In the genomic region with DNA sequence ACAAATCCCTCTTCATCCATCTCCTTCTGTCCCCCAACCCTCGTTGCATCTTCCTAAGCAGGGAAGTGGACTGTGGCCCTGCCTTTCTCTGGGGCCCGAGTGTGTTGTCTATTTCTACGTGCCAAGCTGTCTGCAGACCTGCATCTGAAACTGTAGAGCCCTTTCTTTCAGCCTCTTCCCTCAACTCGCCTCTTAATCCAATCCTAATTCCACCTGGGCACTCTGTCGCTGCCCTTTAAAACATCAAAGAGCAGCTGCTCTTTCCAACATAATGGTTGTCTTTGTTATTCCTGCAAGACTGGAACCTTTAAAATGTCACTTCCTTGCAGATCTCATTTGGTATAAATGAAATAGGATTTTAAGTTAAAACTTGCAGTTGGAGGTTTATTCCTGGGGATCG, we compare ENCODE assay signal across 23 cellular contexts.
"Had no signal": no experiment of that assay in that cellular context is flagged by ENCODE, and none has a peak within 500 bp of the region (broad histone marks: within the 10 kb centered on the region; RNA-seq: fewer than 3 reads in every experiment).

No MANE protein-coding gene starts in this region.

- H3K9me3 Mint-ChIP-seq: mesothelial cell of epicardium; natural killer cell; stimulated activated naive CD8-positive, alpha-beta T cell treated with anti-CD3 and anti-CD28 coated beads, Interleukin-15, amount 100 ng/mL, for 72 hours; type B pancreatic cell had no signal

- H3K27me3 ChIP-seq: ovary, right atrium auricular region, right lobe of liver, tibial nerve, uterus had no signal

- H3K36me3 Mint-ChIP-seq: mesothelial cell of epicardium; naive B cell; natural killer cell; stimulated activated memory B cell treated with anti-CD40 and anti-IgM and Interleukin-4, amounts not matched to agents 10 μg/mL and 1 μg/mL and 100 μg/mL, for 72 hours; type B pancreatic cell had no signal

- H3K4me2 ChIP-seq: smooth muscle cell had no signal

- H3K4me1 Mint-ChIP-seq: naive B cell; natural killer cell; stimulated activated memory B cell treated with anti-CD40 and anti-IgM and Interleukin-4, amounts not matched to agents 10 μg/mL and 1 μg/mL and 100 μg/mL, for 72 hours; stimulated activated naive CD8-positive, alpha-beta T cell treated with anti-CD3 and anti-CD28 coated beads, Interleukin-15, amount 100 ng/mL, for 72 hours had no signal

- H3K4me1 ChIP-seq: left ventricle myocardium inferior, right atrium auricular region, right lobe of liver, tibial nerve, uterus had no signal

- H3K36me3 ChIP-seq: left ventricle myocardium inferior, ovary, right atrium auricular region, right lobe of liver, tibial nerve, uterus had no signal

- H3K4me3 Mint-ChIP-seq: mesothelial cell of epicardium; naive B cell; natural killer cell; stimulated activated memory B cell treated with anti-CD40 and anti-IgM and Interleukin-4, amounts not matched to agents 10 μg/mL and 1 μg/mL and 100 μg/mL, for 72 hours; stimulated activated naive CD8-positive, alpha-beta T cell treated with anti-CD3 and anti-CD28 coated beads, Interleukin-15, amount 100 ng/mL, for 72 hours; type B pancreatic cell had no signal

- H3K27ac Mint-ChIP-seq: mesothelial cell of epicardium; naive B cell; natural killer cell; progenitor cell of endocrine pancreas; stimulated activated memory B cell treated with anti-CD40 and anti-IgM and Interleukin-4, amounts not matched to agents 10 μg/mL and 1 μg/mL and 100 μg/mL, for 72 hours; stimulated activated naive CD8-positive, alpha-beta T cell treated with anti-CD3 and anti-CD28 coated beads, Interleukin-15, amount 100 ng/mL, for 72 hours; type B pancreatic cell had no signal

- H3K27me3 Mint-ChIP-seq: stimulated activated memory B cell treated with anti-CD40 and anti-IgM and Interleukin-4, amounts not matched to agents 10 μg/mL and 1 μg/mL and 100 μg/mL, for 72 hours had no signal

- H3K4me3 ChIP-seq: left ventricle myocardium inferior, lung, ovary, right atrium auricular region, right lobe of liver, smooth muscle cell, tibial nerve, uterus had no signal

- H3K27ac ChIP-seq: left ventricle myocardium inferior, ovary, right atrium auricular region, right lobe of liver, tibial nerve, uterus had no signal

- DNase-seq: islet precursor cell; left ventricle myocardium inferior; mesendoderm; naive B cell; natural killer cell; ovary; right lobe of liver; stimulated activated CD4-positive, alpha-beta T cell treated with anti-CD3 and anti-CD28 coated beads, Interleukin-1b, Interleukin-23, amount 100 ng/mL, for 48 hours; stimulated activated CD4-positive, alpha-beta T cell treated with anti-CD3 and anti-CD28 coated beads, Interleukin-2, amount 100 ng/mL, for 48 hours; stimulated activated CD4-positive, alpha-beta T cell treated with anti-CD3 and anti-CD28 coated beads, Interleukin-4, amount 100 ng/mL, for 4 hours; stimulated activated CD8-positive, alpha-beta memory T cell treated with anti-CD3 and anti-CD28 coated beads, Interleukin-4, amount 100 ng/mL, for 48 hours; stimulated activated naive CD4-positive, alpha-beta T cell treated with Interleukin-2 at 50 U/mL for 16 hours; stimulated activated naive CD8-positive, alpha-beta T cell treated with anti-CD3 and anti-CD28 coated beads, Interleukin-15, amount 100 ng/mL, for 72 hours; substantia nigra; uterus had no signal

- ATAC-seq: natural killer cell; right lobe of liver; stimulated activated naive CD8-positive, alpha-beta T cell treated with anti-CD3 and anti-CD28 coated beads, Interleukin-15, amount 100 ng/mL, for 72 hours had no signal
